11 cellular contexts compared by ENCODE assay signal in genomic region chr1:89657886-89658285, GRCh38. TPM values are rescaled to one million over a fixed set of nuclear protein-coding genes. Genes with fewer than 3 reads are reported as not detected.
A peak's percentile ranks its signal among the peaks of the same experiment; 100 is the strongest.
DNase-seq lines count a peak whose midpoint lies in the region; ATAC-seq lines count a peak whose summit lies in the region.
"Had no signal": no experiment of that assay in that cellular context is flagged by ENCODE, and none has a peak within 500 bp of the region (broad histone marks: within the 10 kb centered on the region; RNA-seq: fewer than 3 reads in every experiment).

No MANE protein-coding gene starts in this region.

- CTCF ChIA-PET in activated naive CD4-positive, alpha-beta T cell treated with anti-CD3 and anti-CD28 coated beads, Interleukin-2, amount 10 ng/mL, durations not matched to agents 7 days and 5 days (lab: Charles Lee) = interaction anchor here (0.8 to 3.0 kb wide), 3 partner anchors 9 to 105 kb away, joined by 5 to 12 read pairs (median 9); partner anchors contain the start of gene LRRC8C
- CTCF ChIA-PET in activated CD4-positive, alpha-beta memory T cell treated with anti-CD3 and anti-CD28 coated beads, Interleukin-2, amount 10 ng/mL, durations not matched to agents 7 days and 5 days (lab: Charles Lee) = interaction anchor here (1.0 to 2.8 kb wide), 4 partner anchors 9 to 105 kb away, joined by 3 to 15 read pairs (median 4); partner anchors contain the start of gene LRRC8C

- peaks cover 90% of the 10 kb centered on the region for H3K4me1 Mint-ChIP-seq in activated naive CD4-positive, alpha-beta T cell treated with anti-CD3 and anti-CD28 coated beads, Interleukin-2, amount 10 ng/mL, durations not matched to agents 7 days and 5 days
- H3K4me1 Mint-ChIP-seq in activated CD4-positive, alpha-beta memory T cell treated with anti-CD3 and anti-CD28 coated beads, Interleukin-2, amount 10 ng/mL, durations not matched to agents 7 days and 5 days = peaks cover 88% of the 10 kb centered on the region

- intact Hi-C loops in posterior cingulate gyrus (cut with DNase I) = no loop called here

- DNase-seq in activated naive CD4-positive, alpha-beta T cell treated with anti-CD3 and anti-CD28 coated beads, Interleukin-2, amount 10 ng/mL, durations not matched to agents 7 days and 5 days = peak; percentile 40
- DNase-seq in activated naive CD4-positive, alpha-beta T cell treated with Interleukin-2 at 50 U/mL for 16 hours = no peak
- DNase-seq in activated CD4-positive, alpha-beta memory T cell treated with anti-CD3 and anti-CD28 coated beads, Interleukin-2, amount 10 ng/mL, durations not matched to agents 7 days and 5 days = no peak
- no peak for DNase-seq in stimulated activated naive CD8-positive, alpha-beta T cell treated with anti-CD3 and anti-CD28 coated beads, Interleukin-15, Interleukin-2, amounts not matched to agents 100 U/mL and 50 U/mL, for 24 hours
- DNase-seq in posterior cingulate gyrus (no peak), AG08396 (ENCODE audit: low spot score) (no peak)
- DNase-seq: BE2C, GM23248, NCI-H146 had no signal

- peak overlapping the region; percentile 6 for H3K4me3 Mint-ChIP-seq in activated naive CD4-positive, alpha-beta T cell treated with anti-CD3 and anti-CD28 coated beads, Interleukin-2, amount 10 ng/mL, durations not matched to agents 7 days and 5 days
- H3K4me3 Mint-ChIP-seq in activated CD4-positive, alpha-beta memory T cell treated with anti-CD3 and anti-CD28 coated beads, Interleukin-2, amount 10 ng/mL, durations not matched to agents 7 days and 5 days = peak overlapping the region; percentile 15

- ATAC-seq in HG02943 (IDR thresholded peaks at IDR 0.05; ENCODE audit: low read depth, unreplicated experiment) (peak; percentile 70), GM21515 (IDR thresholded peaks at IDR 0.05; ENCODE audit: unreplicated experiment) (no peak)
- peak; percentile 83 for ATAC-seq in stimulated activated naive CD8-positive, alpha-beta T cell treated with anti-CD3 and anti-CD28 coated beads, Interleukin-15, Interleukin-2, amounts not matched to agents 100 U/mL and 50 U/mL, for 24 hours

- H3K36me3 Mint-ChIP-seq in activated naive CD4-positive, alpha-beta T cell treated with anti-CD3 and anti-CD28 coated beads, Interleukin-2, amount 10 ng/mL, durations not matched to agents 7 days and 5 days = peaks cover 64% of the 10 kb centered on the region
- peaks cover 55% of the 10 kb centered on the region for H3K36me3 Mint-ChIP-seq in activated CD4-positive, alpha-beta memory T cell treated with anti-CD3 and anti-CD28 coated beads, Interleukin-2, amount 10 ng/mL, durations not matched to agents 7 days and 5 days (ENCODE audit: low read depth)

- peaks cover 14% of the 10 kb centered on the region for H3K9me3 Mint-ChIP-seq in activated naive CD4-positive, alpha-beta T cell treated with anti-CD3 and anti-CD28 coated beads, Interleukin-2, amount 10 ng/mL, durations not matched to agents 7 days and 5 days
- H3K9me3 Mint-ChIP-seq in activated CD4-positive, alpha-beta memory T cell treated with anti-CD3 and anti-CD28 coated beads, Interleukin-2, amount 10 ng/mL, durations not matched to agents 7 days and 5 days = no peaks in the 10 kb centered on the region

- POLR2A ChIA-PET in activated CD4-positive, alpha-beta memory T cell treated with anti-CD3 and anti-CD28 coated beads, Interleukin-2, amount 10 ng/mL, durations not matched to agents 7 days and 5 days (lab: Charles Lee) = interaction anchor here (0.9 to 12.8 kb wide), 15 partner anchors 9 to 105 kb away, joined by 3 to 139 read pairs (median 5); partner anchors contain the start of gene LRRC8C

- peak overlapping the region; percentile 93 for H3K27ac Mint-ChIP-seq in activated naive CD4-positive, alpha-beta T cell treated with anti-CD3 and anti-CD28 coated beads, Interleukin-2, amount 10 ng/mL, durations not matched to agents 7 days and 5 days
- peak overlapping the region; percentile 81 for H3K27ac Mint-ChIP-seq in activated CD4-positive, alpha-beta memory T cell treated with anti-CD3 and anti-CD28 coated beads, Interleukin-2, amount 10 ng/mL, durations not matched to agents 7 days and 5 days

- no peaks in the 10 kb centered on the region for H3K27me3 Mint-ChIP-seq in activated naive CD4-positive, alpha-beta T cell treated with anti-CD3 and anti-CD28 coated beads, Interleukin-2, amount 10 ng/mL, durations not matched to agents 7 days and 5 days
- H3K27me3 Mint-ChIP-seq in activated CD4-positive, alpha-beta memory T cell treated with anti-CD3 and anti-CD28 coated beads, Interleukin-2, amount 10 ng/mL, durations not matched to agents 7 days and 5 days = no peaks in the 10 kb centered on the region

RNA-seq across cellular contexts. Expression of gene LRRC8C, which starts 25.0 kb away (rescaled TPM):
- 10 to 100 TPM; 52.5 to 55.6 TPM for total RNA-seq in activated CD4-positive, alpha-beta memory T cell treated with anti-CD3 and anti-CD28 coated beads, Interleukin-2, amount 10 ng/mL, durations not matched to agents 7 days and 5 days
